ENCODE assay signal across 9 cellular contexts in the genomic region with DNA sequence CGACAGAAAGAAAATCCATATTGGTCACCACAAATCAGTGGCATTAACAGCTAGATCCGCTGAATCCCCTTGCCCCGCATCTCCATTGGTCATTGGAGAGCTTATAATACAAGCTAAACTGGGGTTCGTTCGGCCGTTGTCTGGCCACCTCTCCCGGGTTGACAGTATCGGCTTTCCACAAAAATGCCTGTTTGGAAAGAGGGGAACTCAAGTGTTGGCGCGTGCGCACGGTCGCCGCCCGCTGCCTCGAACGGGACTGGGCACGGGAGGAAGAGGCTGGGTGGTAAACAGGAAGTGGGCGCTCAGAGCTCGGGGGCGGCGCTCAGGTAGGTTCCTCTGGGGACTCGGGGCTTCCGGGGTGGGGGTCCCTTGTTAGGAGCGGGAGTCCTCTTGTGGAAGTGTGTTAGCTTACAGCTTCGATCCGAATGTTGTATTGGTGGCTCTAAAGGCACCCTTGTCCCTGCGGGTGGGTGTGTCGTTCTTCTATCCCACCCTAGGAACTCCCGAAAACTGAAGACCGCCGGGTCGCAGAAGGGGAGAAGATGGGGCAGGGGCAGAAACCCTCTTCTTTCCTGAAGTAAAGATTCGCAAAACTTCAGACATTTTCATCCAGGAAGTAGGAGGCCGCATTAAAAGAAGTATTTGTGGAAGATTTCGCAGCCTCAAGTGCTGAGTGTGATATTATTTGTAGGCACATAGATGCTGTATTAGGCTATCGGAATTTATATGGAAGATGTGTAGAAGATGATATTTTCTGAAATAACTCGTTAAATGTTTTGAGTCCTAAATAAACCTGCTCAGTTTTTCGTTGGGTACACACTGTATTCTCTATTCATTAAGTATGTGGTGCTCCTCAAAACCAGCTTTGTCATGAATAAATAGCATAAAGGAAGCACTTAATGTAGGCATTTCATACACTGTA. TPM values are rescaled to one million over a fixed set of nuclear protein-coding genes. Genes with fewer than 3 reads are reported as not detected.
A peak's percentile ranks its signal among the peaks of the same experiment; 100 is the strongest.
DNase-seq lines count a peak whose midpoint lies in the region; ATAC-seq, FAIRE-seq and TF ChIP-seq lines count a peak whose summit lies in the region.
"Had no signal": no experiment of that assay in that cellular context is flagged by ENCODE, and none has a peak within 500 bp of the region (broad histone marks: within the 10 kb centered on the region; RNA-seq: fewer than 3 reads in every experiment).

No MANE protein-coding gene starts in this region.

- peak overlapping the region; percentile 94 for H3K9ac ChIP-seq in iPS-20b (ENCODE audit: low read depth, low read length)

- H3K9me3 ChIP-seq in breast epithelium, result no peaks in the 10 kb centered on the region
- H3K9me3 ChIP-seq in iPS-20b (ENCODE audit: insufficient read depth, low read depth, low read length), result no peaks in the 10 kb centered on the region
- no peaks in the 10 kb centered on the region for H3K9me3 ChIP-seq in small intestine (ENCODE audit: control insufficient read depth, low read depth)

- no peaks in the 10 kb centered on the region for H3K36me3 ChIP-seq in breast epithelium
- peaks cover 22% of the 10 kb centered on the region for H3K36me3 ChIP-seq in iPS-20b (ENCODE audit: insufficient read depth, low read depth, low read length)
- H3K36me3 ChIP-seq in small intestine (ENCODE audit: control insufficient read depth in 2 of 2, insufficient read depth in 2 of 2, low read length in 2 of 2), result peaks cover 0 to 2% of the 10 kb centered on the region in 2 donors

- no peaks in the 10 kb centered on the region for H3K27me3 ChIP-seq in breast epithelium
- no peaks in the 10 kb centered on the region for H3K27me3 ChIP-seq in iPS-20b (ENCODE audit: insufficient read depth, low read length)
- H3K27me3 ChIP-seq in small intestine (ENCODE audit: control insufficient read depth in 2 of 2, insufficient read depth in 2 of 2, low read length in 2 of 2), result no peaks in the 10 kb centered on the region

- FAIRE-seq in small intestine (lab: Jason Lieb, UNC), result no peak

- ATAC-seq in GM18873 (IDR thresholded peaks at IDR 0.05; ENCODE audit: low FRiP score, unreplicated experiment) (peak; percentile 61), HG03135 (IDR thresholded peaks at IDR 0.05; ENCODE audit: unreplicated experiment) (peak; percentile 54)

- H3K4me1 ChIP-seq in breast epithelium (peaks cover 0 to 6% of the 10 kb centered on the region in 2 donors), iPS-20b (ENCODE audit: insufficient read depth, low read length) (peaks cover 8% of the 10 kb centered on the region; the same call in 1 of the 2 replicates), small intestine (ENCODE audit: control insufficient read depth in 2 of 2, insufficient read depth in 1 of 2, low read depth in 1 of 2, low read length in 1 of 2) (peaks cover 2 to 10% of the 10 kb centered on the region in 2 donors)

- DNase-seq in AG08395 (ENCODE audit: low spot score), result peak; percentile 95
- peak; percentile 95 for DNase-seq in NCI-H2196 (lab: John Stamatoyannopoulos, UW; ENCODE audit: unreplicated experiment)
- DNase-seq in breast epithelium (ENCODE audit: low spot score in 2 of 2), result peak; percentile 89 to 93
- DNase-seq in small intestine, result peak; percentile 95

- TF ChIP-seq POLR2A in breast epithelium (IDR thresholded peaks at IDR 0.05), result peak; percentile 46

- H3K27ac ChIP-seq in VCaP (peak overlapping the region; percentile 92), breast epithelium (peak overlapping the region; percentile 92 to 94), iPS-20b (ENCODE audit: low read length) (peak overlapping the region; percentile 77), small intestine (ENCODE audit: low read depth in 1 of 2, low read length in 1 of 2) (peak overlapping the region; percentile 89 to 95)

- intact Hi-C loops in breast epithelium (cut with DNase I; ENCODE audit: low total_unique reads), result no loop called here

- 0 to 1% (median 1%) methylated on average over 39 of the region's 39 CpGs for WGBS in small intestine, 3 donors

- H3K4me3 ChIP-seq in breast epithelium (peak overlapping the region; percentile 71 to 95 (median 90)), iPS-20b (ENCODE audit: low read length) (peak overlapping the region; percentile 98), small intestine (ENCODE audit: low read depth in 1 of 2, low read length in 2 of 2) (peak overlapping the region; percentile 57 to 92)

- TF ChIP-seq CTCF in VCaP (conservative IDR thresholded peaks at IDR 0.05) (no peak; the same call in 1 of the 2 replicates), breast epithelium (IDR thresholded peaks at IDR 0.05) (no peak)

RNA-seq across cellular contexts. Expression of a gene that starts 1.0 kb away (rescaled TPM):
- total RNA-seq in breast epithelium, result 10 to 100 TPM; 38.3 to 85.2 (median 45.6) TPM
- polyA plus RNA-seq in small intestine, result 10 to 100 TPM; 22.0 to 27.7 (median 22.7) TPM

RNA-seq across cellular contexts. Expression of a gene that starts 1.1 kb away (rescaled TPM):
- 10 to 100 TPM; 52.2 to 88.0 (median 58.3) TPM for total RNA-seq in breast epithelium
- polyA plus RNA-seq in small intestine, result 10 to 100 TPM; 26.5 to 32.3 (median 29.5) TPM

RNA-seq across cellular contexts. Expression of a gene that starts 23.6 kb away (rescaled TPM):
- total RNA-seq in breast epithelium, result 1 to 10 TPM; 1.4 to 2.3 (median 2.3) TPM
- 10 to 100 TPM in 1 of 3 donors, 1 to 10 TPM in 2; 3.8 to 16.5 (median 9.7) TPM for polyA plus RNA-seq in small intestine
- total RNA-seq: T-helper 1 cell treated with Interleukin-12 subunit alpha and Interleukin-12 subunit beta and Interleukin-4 antibody, amounts not matched to agents 30 ng/mL and 1 ng/mL, for 36 hours had no signal

Comparison
In these comparisons a context has a peak if more than half of its experiments do, and no peak if none do; other contexts are left out.
1. Peak in every context shown above with its lines: DNase-seq, ATAC-seq, H3K4me3 ChIP-seq and H3K27ac ChIP-seq.